Comparison of ENCODE assay signal across 1 cellular context in genomic region chr11:57306156-57306876, GRCh38.
TF ChIP-seq lines count a peak whose summit lies in the region.

No MANE protein-coding gene starts in this region.

TF ChIP-seq in IMR-90, 13 proteins besides CTCF, POLR2A, EP300 and RAD21:
- TF ChIP-seq SMC3 (IDR thresholded peaks at IDR 0.05; ENCODE audit: low read depth, low read length) (no peak), CHD1 (IDR thresholded peaks at IDR 0.05; ENCODE audit: low read depth, low read length) (no peak), MAZ (IDR thresholded peaks at IDR 0.05; ENCODE audit: borderline replicate concordance, low read depth, low read length) (no peak), ELK1 (IDR thresholded peaks at IDR 0.05; ENCODE audit: borderline replicate concordance, low read depth, low read length) (no peak), USF2 (IDR thresholded peaks at IDR 0.05; ENCODE audit: low read depth, low read length) (no peak), BHLHE40 (IDR thresholded peaks at IDR 0.05; ENCODE audit: low read depth, low read length) (no peak), CEBPB (IDR thresholded peaks at IDR 0.05; ENCODE audit: low read depth, low read length) (no peak), MXI1 (IDR thresholded peaks at IDR 0.05; ENCODE audit: borderline replicate concordance, low read depth, low read length) (no peak), RFX5 (IDR thresholded peaks at IDR 0.05; ENCODE audit: low read depth, low read length) (no peak)
TF ChIP-seq in IMR-90: peak in this region for 0.
